8 cellular contexts compared by ENCODE assay signal in the genomic region with DNA sequence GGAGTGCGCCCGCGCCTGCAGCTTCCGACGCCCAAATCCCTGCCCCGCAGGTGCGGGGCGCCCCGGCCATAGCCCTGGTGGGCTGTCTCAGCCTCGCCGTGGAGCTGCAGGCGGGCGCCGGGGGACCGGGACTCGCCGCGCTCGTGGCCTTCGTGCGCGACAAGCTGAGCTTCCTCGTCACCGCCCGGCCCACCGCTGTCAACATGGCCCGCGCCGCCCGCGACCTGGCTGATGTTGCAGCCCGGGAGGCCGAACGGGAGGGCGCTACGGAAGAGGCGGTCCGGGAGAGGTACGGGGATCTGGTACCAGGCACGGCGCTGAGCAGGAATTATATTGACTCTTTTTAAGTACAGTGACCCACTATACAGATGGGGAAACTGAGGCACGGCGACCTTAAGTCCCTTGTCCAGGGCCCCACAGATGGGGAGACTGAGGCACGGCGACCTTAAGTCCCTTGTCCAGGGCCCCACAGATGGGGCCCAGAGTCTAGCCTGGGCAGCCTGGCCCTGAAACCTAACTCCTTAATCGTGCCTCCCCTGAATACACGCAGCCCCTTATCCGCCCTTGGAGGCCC. TPM values are rescaled to one million over a fixed set of nuclear protein-coding genes. Genes with fewer than 3 reads are reported as not detected.
DNase-seq lines count a peak whose midpoint lies in the region; ATAC-seq, FAIRE-seq and TF ChIP-seq lines count a peak whose summit lies in the region.

No MANE protein-coding gene starts in this region.

- H3K27me3 ChIP-seq in astrocyte (ENCODE audit: insufficient read depth, low read length) (no peaks in the 10 kb centered on the region), iPS-18a (ENCODE audit: control insufficient read depth, insufficient read depth, low read length) (peaks cover 8% of the 10 kb centered on the region)

- H3K4me3 Mint-ChIP-seq in astrocyte (ENCODE audit: unreplicated experiment) = peak overlapping the region; percentile 88

- H3K4me3 ChIP-seq in astrocyte (ENCODE audit: insufficient read depth, low read depth, low read length) (peak overlapping the region; percentile 64), iPS-18a (ENCODE audit: low read length) (peak overlapping the region; percentile 46)

- H3K9me3 Mint-ChIP-seq in astrocyte (ENCODE audit: unreplicated experiment) = no peaks in the 10 kb centered on the region

- TF ChIP-seq CTCF in GM20000 (IDR thresholded peaks at IDR 0.05; ENCODE audit: extremely low read depth, missing control alignments) = no peak
- TF ChIP-seq CTCF in astrocyte (IDR thresholded peaks at IDR 0.05; ENCODE audit: insufficient read depth, low read depth, low read length) = no peak

- peak; percentile 67 for DNase-seq in GM20000 (ENCODE audit: low spot score)
- DNase-seq in RPMI8226 = peak; percentile 44
- DNase-seq in astrocyte (ENCODE audit: low read depth) = no peak
- peak; percentile 67 for DNase-seq in stimulated activated CD4-positive, alpha-beta T cell treated with anti-CD3 and anti-CD28 coated beads, Interleukin-15, amount 100 ng/mL, for 24 hours
- DNase-seq in kidney glomerular epithelial cell (lab: John Stamatoyannopoulos, UW) = no peak

- peaks cover 2% of the 10 kb centered on the region for H3K4me1 Mint-ChIP-seq in astrocyte (ENCODE audit: low read depth, unreplicated experiment)

- no peaks in the 10 kb centered on the region for H3K27me3 Mint-ChIP-seq in astrocyte (ENCODE audit: low read depth, unreplicated experiment)

- peaks cover 11% of the 10 kb centered on the region for H3K36me3 ChIP-seq in astrocyte (ENCODE audit: insufficient read depth, low read length)
- no peaks in the 10 kb centered on the region for H3K36me3 ChIP-seq in iPS-18a (ENCODE audit: control insufficient read depth, low read depth, low read length)

- H3K9ac ChIP-seq in astrocyte (ENCODE audit: low read length) = peak overlapping the region; percentile 70
- no peak overlapping the region for H3K9ac ChIP-seq in iPS-18a (ENCODE audit: low read length)

- FAIRE-seq in astrocyte (lab: Jason Lieb, UNC) = no peak

- H4K20me1 ChIP-seq in astrocyte (ENCODE audit: insufficient read depth, low read length) = peaks cover 7% of the 10 kb centered on the region

- H3K27ac Mint-ChIP-seq in astrocyte (ENCODE audit: unreplicated experiment) = peak overlapping the region; percentile 80

- ATAC-seq in GM18505 (IDR thresholded peaks at IDR 0.05; ENCODE audit: unreplicated experiment) (no peak), GM18520 (IDR thresholded peaks at IDR 0.05; ENCODE audit: unreplicated experiment) (no peak)

- peaks cover 18% of the 10 kb centered on the region for H3K79me2 ChIP-seq in astrocyte (ENCODE audit: insufficient read depth, low read length)

- peaks cover 11% of the 10 kb centered on the region for H3K36me3 Mint-ChIP-seq in astrocyte (ENCODE audit: low read depth, unreplicated experiment)

- H3K27ac ChIP-seq in astrocyte (ENCODE audit: low read depth, low read length) = peak overlapping the region; percentile 12
- H3K27ac ChIP-seq in iPS-18a (ENCODE audit: low read length) = no peak overlapping the region

- no peak for TF ChIP-seq POLR2A in GM18505 (IDR thresholded peaks at IDR 0.05; ENCODE audit: borderline replicate concordance, extremely low read depth, insufficient read depth, insufficient read length)

- H3K4me1 ChIP-seq in astrocyte (ENCODE audit: insufficient read depth, low read length) (peaks cover 9% of the 10 kb centered on the region), iPS-18a (ENCODE audit: control insufficient read depth, low read depth, low read length) (no peaks in the 10 kb centered on the region)

- H2AFZ ChIP-seq in astrocyte (ENCODE audit: low read depth, low read length) = peak overlapping the region; percentile 69

- H3K9me3 ChIP-seq in astrocyte (ENCODE audit: insufficient read depth, low read depth, low read length) (no peaks in the 10 kb centered on the region), iPS-18a (ENCODE audit: control insufficient read depth, low read depth, low read length) (no peaks in the 10 kb centered on the region)

- peak overlapping the region; percentile 96 for H3K4me2 ChIP-seq in astrocyte (ENCODE audit: low read length)

RNA-seq across cellular contexts. Expression of a gene that starts 0.6 kb away (rescaled TPM):
- 25.8 and 26.6 TPM in 2 replicates for total RNA-seq in astrocyte

RNA-seq across cellular contexts. Expression of a gene that starts 9.3 kb away (rescaled TPM):
- 114 and 138 TPM in 2 replicates for total RNA-seq in astrocyte

RNA-seq across cellular contexts. Expression of a gene that starts 30.3 kb away (rescaled TPM):
- total RNA-seq in astrocyte = 9.5 and 10.6 TPM in 2 replicates

Comparison
In these comparisons a context has a peak if more than half of its experiments do, and no peak if none do; other contexts are left out.
1. DNase-seq: peak in GM20000 (single experiment), RPMI8226 (single experiment) and stimulated activated CD4-positive, alpha-beta T cell treated with anti-CD3 and anti-CD28 coated beads, Interleukin-15, amount 100 ng/mL, for 24 hours (single experiment); none in astrocyte (single experiment) and kidney glomerular epithelial cell (single experiment).